In the genomic region with DNA sequence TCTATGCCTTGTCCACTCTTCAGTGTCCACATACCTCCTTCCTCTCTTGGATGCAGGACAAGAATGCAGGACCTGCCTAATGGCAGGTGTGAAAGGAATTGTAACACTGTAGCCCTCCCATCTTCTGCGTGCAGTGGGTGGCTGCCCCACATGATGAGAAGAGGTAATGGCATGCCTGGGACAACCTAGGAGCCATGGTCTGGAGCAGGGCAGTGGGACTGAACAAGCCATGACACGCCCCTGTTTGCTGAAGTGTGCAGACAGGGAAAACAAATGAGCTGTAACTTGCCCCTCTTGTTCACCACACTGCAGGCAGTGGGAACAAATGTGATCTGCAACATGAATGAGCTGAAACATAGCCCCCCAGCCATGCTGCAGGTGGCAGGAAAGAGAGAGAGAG, we compare ENCODE assay signal across 14 cellular contexts.
A peak's percentile ranks its signal among the peaks of the same experiment; 100 is the strongest.
DNase-seq lines count a peak whose midpoint lies in the region; ATAC-seq and TF ChIP-seq lines count a peak whose summit lies in the region.
"Had no signal": no experiment of that assay in that cellular context is flagged by ENCODE, and none has a peak within 500 bp of the region (broad histone marks: within the 10 kb centered on the region; RNA-seq: fewer than 3 reads in every experiment).

No MANE protein-coding gene starts in this region.

- H3K9me3 ChIP-seq in cardiac muscle cell (ENCODE audit: low read depth) (no peaks in the 10 kb centered on the region), heart left ventricle (no peaks in the 10 kb centered on the region), neuron (ENCODE audit: low read length) (peaks cover 4% of the 10 kb centered on the region)

- WGBS in heart left ventricle, 4 donors = 86 to 100% (median 95%) methylated on average over 2 of the region's 2 CpGs

- H3K27ac ChIP-seq in cardiac muscle cell (peak overlapping the region; percentile 24), heart left ventricle (no peak overlapping the region)
- H3K27ac ChIP-seq: GM23248, HL-60 had no signal

- H3K36me3 ChIP-seq in cardiac muscle cell (no peaks in the 10 kb centered on the region), heart left ventricle (no peaks in the 10 kb centered on the region), neuron (ENCODE audit: insufficient read depth, low read length) (no peaks in the 10 kb centered on the region)

- H3K4me1 ChIP-seq in cardiac muscle cell (ENCODE audit: low read depth) (peaks cover 10% of the 10 kb centered on the region), heart left ventricle (peaks cover 0 to 15% (median 0%) of the 10 kb centered on the region in 12 donors), neuron (ENCODE audit: insufficient read depth, low read length) (peaks cover 2% of the 10 kb centered on the region)

- ATAC-seq in heart left ventricle (no peak), GM19397 (IDR thresholded peaks at IDR 0.05; ENCODE audit: unreplicated experiment) (no peak), GM21619 (IDR thresholded peaks at IDR 0.05; ENCODE audit: unreplicated experiment) (no peak)

- intact Hi-C loops in heart left ventricle (cut with DNase I) = no loop called here

- peak overlapping the region; percentile 28 for H2AFZ ChIP-seq in neuron (ENCODE audit: low read depth, low read length)
- H2AFZ ChIP-seq: GM23248 had no signal

- no peak for TF ChIP-seq CTCF in cardiac muscle cell (IDR thresholded peaks at IDR 0.05; ENCODE audit: low read depth, low read length)
- no peak for TF ChIP-seq CTCF in heart left ventricle (IDR thresholded peaks at IDR 0.05)
- TF ChIP-seq CTCF in epithelial cell of esophagus (IDR thresholded peaks at IDR 0.05; ENCODE audit: insufficient read depth, low read depth, low read length, missing control alignments) = no peak

- TF ChIP-seq POLR2A in heart left ventricle (IDR thresholded peaks at IDR 0.05) = no peak

- DNase-seq in cardiac muscle cell (ENCODE audit: low read depth in 1 of 2, low spot score in 1 of 2) = no peak
- DNase-seq in heart left ventricle = no peak
- peak; percentile 0 for DNase-seq in epithelial cell of esophagus (ENCODE audit: low read depth)
- DNase-seq in HT-29 (ENCODE audit: low spot score) = no peak
- DNase-seq: C1 segment of cervical spinal cord; Calu3; CD4-positive, alpha-beta T cell; DMS 273 treated with DMSO at 0.1 percent for 48 hours; GM23248; H9 had no signal

- H3K27me3 ChIP-seq in cardiac muscle cell (no peaks in the 10 kb centered on the region), heart left ventricle (no peaks in the 10 kb centered on the region), neuron (ENCODE audit: insufficient read depth, low read length) (no peaks in the 10 kb centered on the region)

- no peak overlapping the region for H3K4me3 ChIP-seq in cardiac muscle cell
- H3K4me3 ChIP-seq in heart left ventricle = no peak overlapping the region
- no peak overlapping the region for H3K4me3 ChIP-seq in epithelial cell of esophagus (ENCODE audit: low read length)
- no peak overlapping the region for H3K4me3 ChIP-seq in neuron (ENCODE audit: low read length)
- H3K4me3 ChIP-seq: GM23248 had no signal
